ENCODE assay signal across 17 cellular contexts in genomic region chr18:79682481-79682880, GRCh38. TPM values are rescaled to one million over a fixed set of nuclear protein-coding genes. Genes with fewer than 3 reads are reported as not detected.
DNase-seq lines count a peak whose midpoint lies in the region; ATAC-seq, FAIRE-seq and TF ChIP-seq lines count a peak whose summit lies in the region.
"Had no signal": no experiment of that assay in that cellular context is flagged by ENCODE, and none has a peak within 500 bp of the region (broad histone marks: within the 10 kb centered on the region; RNA-seq: fewer than 3 reads in every experiment).

No MANE protein-coding gene starts in this region.

- SMC1A ChIA-PET in GM12878 (lab: Charles Lee; ENCODE audit: uncharacterized antibody, unreplicated experiment) = no interaction called here

- H3K27ac ChIP-seq in GM12878 (ENCODE audit: control insufficient read depth, insufficient read depth) = no peak overlapping the region
- H3K27ac ChIP-seq: A549, esophagus muscularis mucosa, heart right ventricle, SJSA1 had no signal

- H3K4me1 Mint-ChIP-seq in neural crest cell = peaks cover 27% of the 10 kb centered on the region

- ATAC-seq in GM12878 = no peak
- ATAC-seq: A549, heart right ventricle, K562 had no signal

- TF ChIP-seq EP300 in GM12878 (IDR thresholded peaks at IDR 0.05; ENCODE audit: borderline replicate concordance in 1 of 2, control insufficient read depth in 1 of 2, low read depth in 2 of 2, low read length in 2 of 2) = no peak

- CTCF ChIA-PET in GM12878 (lab: Yijun Ruan, JAX) = interaction anchor here (1.3 kb wide), 1 partner anchor 26 kb away, joined by 3 read pairs; no protein-coding TSS in a partner anchor

- in situ Hi-C loops in GM12878 (cut with MboI) = loop anchor here (5.0 kb wide), 2 partner anchors 275 to 355 kb away; no protein-coding TSS in a partner anchor

- RAD21 ChIA-PET in GM12878 (lab: Charles Lee; ENCODE audit: unreplicated experiment) = no interaction called here

- no peak for TF ChIP-seq POLR2A in GM12878 (IDR thresholded peaks at IDR 0.05; ENCODE audit: low read depth, low read length)

- no peaks in the 10 kb centered on the region for H3K9me3 Mint-ChIP-seq in neural crest cell

- H3K4me1 ChIP-seq in GM12878 (ENCODE audit: control insufficient read depth, insufficient read depth, low read length) = peaks cover 31% of the 10 kb centered on the region

- 84% methylated on average over 10 of the region's 11 CpGs for WGBS in GM12878 (ENCODE audit: insufficient coverage, insufficient replicate concordance, low lambda C conversion rate, missing lambda C conversion rate)

- intact Hi-C loops in GM12878 (cut with micrococcal nuclease; ENCODE audit: unreplicated experiment) = loop anchor here (5.0 to 10.0 kb wide), 2 partner anchors 305 to 462 kb away; partner anchors contain the start of gene TXNL4A

- H3K79me2 ChIP-seq in GM12878 (ENCODE audit: control insufficient read depth, insufficient read depth, low read length) = peaks cover 75% of the 10 kb centered on the region

- peaks cover 2% of the 10 kb centered on the region; the same call in 1 of the 2 replicates for H4K20me1 ChIP-seq in GM12878 (ENCODE audit: control insufficient read depth, insufficient read depth)

- peak overlapping the region; percentile 95; the same call in 1 of the 2 replicates for H3K4me2 ChIP-seq in GM12878 (ENCODE audit: control insufficient read depth, insufficient read depth)
- H3K4me2 ChIP-seq: A549 had no signal

- H3K27me3 ChIP-seq in GM12878 (replicated peaks in 1 of 2; ENCODE audit: control insufficient read depth in 2 of 2, insufficient read depth in 2 of 2, low read length in 1 of 2) = no peaks in the 10 kb centered on the region
- H3K27me3 ChIP-seq: esophagus muscularis mucosa, heart right ventricle, SJSA1 had no signal

- H3K27ac Mint-ChIP-seq in neural crest cell (ENCODE audit: unreplicated experiment) = no peak overlapping the region

- TF ChIP-seq RAD21 in GM12878 (IDR thresholded peaks at IDR 0.05; ENCODE audit: insufficient read depth, low read depth, low read length) = no peak

- no peak overlapping the region for H2AFZ ChIP-seq in GM12878 (ENCODE audit: control insufficient read depth, low read depth, low read length)

- peak; percentile 21 for DNase-seq in activated CD4-positive, alpha-beta T cell treated with anti-CD3 and anti-CD28 coated beads for 48 hours
- no peak for DNase-seq in activated CD4-positive, alpha-beta T cell treated with anti-CD3 and anti-CD28 coated beads for 4 hours
- DNase-seq in Jurkat, Clone E6-1 (ENCODE audit: low read depth, low spot score) = no peak
- no peak for DNase-seq in GM12878 (ENCODE audit: low read depth, low spot score)
- no peak for DNase-seq in neural crest cell (ENCODE audit: low read depth, low spot score)
- DNase-seq in RPMI8226 = no peak
- no peak for DNase-seq in NCI-H226
- DNase-seq in DMS53 (lab: John Stamatoyannopoulos, UW) = no peak
- DNase-seq: anterior cingulate cortex, heart right ventricle, kidney glomerular epithelial cell, NCI-H1105 treated with DMSO at 0.1 percent for 48 hours, NCI-H2227 treated with DMSO at 0.1 percent for 48 hours had no signal

- no peaks in the 10 kb centered on the region for H3K9me3 ChIP-seq in GM12878 (replicated peaks; ENCODE audit: control insufficient read depth, insufficient read depth, low read length)
- H3K9me3 ChIP-seq: A549, esophagus muscularis mucosa, heart right ventricle, SJSA1 had no signal

- H3K4me3 Mint-ChIP-seq in neural crest cell = peak overlapping the region; percentile 81

- peaks cover 0 to 2% of the 10 kb centered on the region in 2 experiments; a peak in 2 of 4 replicates for H3K36me3 ChIP-seq in GM12878 (ENCODE audit: control insufficient read depth in 2 of 2, insufficient read depth in 2 of 2, low read length in 1 of 2)

- peaks cover 2% of the 10 kb centered on the region for H3K36me3 Mint-ChIP-seq in neural crest cell (ENCODE audit: low read depth)

- BruUV-seq in GM12878 (replicated peaks; lab: Mats Ljungman, UMichigan) = no TSS peak

- FAIRE-seq in GM12878 (lab: Jason Lieb, UNC) = no peak
- FAIRE-seq: A549, K562 had no signal

- POLR2A ChIA-PET in GM12878 (lab: Charles Lee) = no interaction called here

- peak overlapping the region; percentile 85 for H3K4me3 ChIP-seq in Jurkat, Clone E6-1 (ENCODE audit: low read length)
- H3K4me3 ChIP-seq in GM12878 = peak overlapping the region; percentile 61; the same call in 1 of the 2 replicates
- H3K4me3 ChIP-seq: A549, esophagus muscularis mucosa, heart right ventricle, K562, SJSA1 had no signal

- no peak overlapping the region for H3K9ac ChIP-seq in GM12878 (ENCODE audit: control insufficient read depth, insufficient read depth, low read length)

- H3K27me3 Mint-ChIP-seq in neural crest cell (ENCODE audit: low read depth) = no peaks in the 10 kb centered on the region

- no peak for TF ChIP-seq CTCF in GM12878 (IDR thresholded peaks at IDR 0.05 in 2 of 3, conservative IDR thresholded peaks at IDR 0.05 in 1 of 3; ENCODE audit: control insufficient read depth in 2 of 3, extremely low read depth in 1 of 3, insufficient read depth in 1 of 3, low read depth in 3 of 3, low read length in 3 of 3)
- no peak for TF ChIP-seq CTCF in neural crest cell (conservative IDR thresholded peaks at IDR 0.05)

TF ChIP-seq in GM12878, 131 proteins besides CTCF, POLR2A, EP300 and RAD21:
- TF ChIP-seq NKRF (conservative IDR thresholded peaks at IDR 0.05) (no peak), MTA3 (IDR thresholded peaks at IDR 0.05; ENCODE audit: borderline replicate concordance, low read length) (no peak), NBN (IDR thresholded peaks at IDR 0.05) (no peak), MYC (IDR thresholded peaks at IDR 0.05; ENCODE audit: insufficient read depth, insufficient read length, insufficient replicate concordance, low read length, severe bottlenecking) (no peak), CHD2 (IDR thresholded peaks at IDR 0.05; ENCODE audit: borderline replicate concordance, low read depth, low read length) (no peak), ZNF622 (IDR thresholded peaks at IDR 0.05) (no peak), RUNX3 (IDR thresholded peaks at IDR 0.05; ENCODE audit: low read length) (no peak), LARP7 (IDR thresholded peaks at IDR 0.05) (no peak), SUZ12 (IDR thresholded peaks at IDR 0.05; ENCODE audit: unreplicated experiment) (no peak), POLR2AphosphoS5 (IDR thresholded peaks at IDR 0.05; ENCODE audit: low read length) (no peak), TARDBP (IDR thresholded peaks at IDR 0.05; ENCODE audit: borderline replicate concordance) (no peak), STAT1 (conservative IDR thresholded peaks at IDR 0.05) (no peak), ZBED1 (IDR thresholded peaks at IDR 0.05; ENCODE audit: borderline replicate concordance) (no peak), HDAC2 (IDR thresholded peaks at IDR 0.05) (no peak), EZH2 (IDR thresholded peaks at IDR 0.05; ENCODE audit: borderline replicate concordance, control insufficient read depth, low read depth, low read length) (no peak), SREBF1 (IDR thresholded peaks at IDR 0.05; ENCODE audit: low read length) (no peak), SREBF2 (IDR thresholded peaks at IDR 0.05; ENCODE audit: low read length) (no peak), PKNOX1 (IDR thresholded peaks at IDR 0.05) (no peak)

RNA-seq across cellular contexts. Expression of gene CTDP1, which starts 2.9 kb away (rescaled TPM):
- polyA plus RNA-seq in Jurkat, Clone E6-1 (2012; ENCODE audit: insufficient read depth, insufficient read length) = 17.5 TPM
- 25.6 and 26.8 TPM in 2 replicates for total RNA-seq in GM12878 (2013; cell fraction: nucleolus; rRNA removed)
- total RNA-seq in GM12878 (2014; rRNA removed) = 22.1 and 23.8 TPM in 2 replicates
- 7.3 and 8.0 TPM in 2 replicates for total RNA-seq in GM12878 (2014; rRNA removed; fragmentation: Illumina TruSeq; extraction: Trizol)
- total RNA-seq in GM12878 (2021) = 30.4 and 31.3 TPM in 2 replicates
- 5.9 TPM for polyA plus RNA-seq in GM12878 (2011; ENCODE audit: low read depth)
- polyA plus RNA-seq in GM12878 (2011; rRNA removed) = 4.9 and 9.5 TPM in 2 replicates
- polyA plus RNA-seq in GM12878 (2011; cell fraction: cytosol; rRNA removed) = 9.0 and 10.2 TPM in 2 replicates
- 37.1 and 48.0 TPM in 2 replicates for polyA plus RNA-seq in GM12878 (2011; cell fraction: nucleus; rRNA removed)
- polyA plus RNA-seq in GM12878 (2012) = 12.2 and 14.2 TPM in 2 replicates
- 1.9 and 6.0 TPM in 2 replicates for polyA plus RNA-seq in GM12878 (2014; fragmentation: Illumina TruSeq; extraction: Trizol)
- polyA plus RNA-seq in GM12878 (2014; fragmentation: Nextera tagmentation; extraction: Ambion mirVana) = 1 to 10 TPM in 1 of 2 experiments, under 1 TPM in 1; 0.32 to 1.6 TPM
- polyA plus RNA-seq in GM12878 (2014; rRNA removed) = 16.7 and 19.3 TPM in 2 replicates
- 10 to 100 TPM in 1 of 2 experiments, 1 to 10 TPM in 1; 4.2 to 13.9 TPM for polyA plus RNA-seq in GM12878 (2016; fragmentation: Nextera tagmentation; extraction: Ambion mirVana)
- polyA minus RNA-seq in GM12878 (2011; rRNA and poly(A)+ RNA removed) = 13.9 and 14.8 TPM in 2 replicates
- 5.6 and 10.0 TPM in 2 replicates for polyA minus RNA-seq in GM12878 (2011; cell fraction: cytosol; rRNA and poly(A)+ RNA removed)
- polyA minus RNA-seq in GM12878 (2011; cell fraction: nucleus; rRNA and poly(A)+ RNA removed) = 17.0 and 31.8 TPM in 2 replicates
- total RNA-seq in neural crest cell = 22.8 and 23.3 TPM in 2 replicates
